ENCODE assay signal across 8 cellular contexts in genomic region chr5:39015743-39016586, GRCh38. TPM values are rescaled to one million over a fixed set of nuclear protein-coding genes. Genes with fewer than 3 reads are reported as not detected.
DNase-seq lines count a peak whose midpoint lies in the region; TF ChIP-seq lines count a peak whose summit lies in the region.

No MANE protein-coding gene starts in this region.

- H3K4me1 ChIP-seq in neutrophil (ENCODE audit: control insufficient read depth in 1 of 2, insufficient read depth in 1 of 2, low read depth in 1 of 2, low read length in 1 of 2), result peaks cover 0 to 10% of the 10 kb centered on the region in 2 experiments
- no peaks in the 10 kb centered on the region for H3K4me1 ChIP-seq in ovary (ENCODE audit: insufficient read depth)

- intact Hi-C loops in ovary (cut with DNase I), result loop anchor here in 1 of 4 donors (10.0 kb wide), 1 partner anchor 59 kb away; the partner anchor contains the start of gene RICTOR

- no peak for TF ChIP-seq EP300 in ovary (IDR thresholded peaks at IDR 0.05)

- peaks cover 10% of the 10 kb centered on the region for H3K9me3 ChIP-seq in neutrophil
- peaks cover 0 to 5% of the 10 kb centered on the region in 2 donors for H3K9me3 ChIP-seq in ovary

- no peak for TF ChIP-seq CTCF in BJ (IDR thresholded peaks at IDR 0.05; ENCODE audit: insufficient read depth, low read depth, low read length)
- TF ChIP-seq CTCF in epithelial cell of esophagus (IDR thresholded peaks at IDR 0.05; ENCODE audit: insufficient read depth, low read depth, low read length, missing control alignments), result no peak
- no peak for TF ChIP-seq CTCF in neutrophil (IDR thresholded peaks at IDR 0.05)
- TF ChIP-seq CTCF in ovary (IDR thresholded peaks at IDR 0.05), result no peak

- no peak for TF ChIP-seq POLR2A in ovary (IDR thresholded peaks at IDR 0.05)

- H3K27ac ChIP-seq in neutrophil (peak overlapping the region; percentile 46), ovary (no peak overlapping the region)

- peaks cover 1% of the 10 kb centered on the region; the same call in 1 of the 2 replicates for H3K36me3 ChIP-seq in BJ (ENCODE audit: control insufficient read depth, insufficient read depth, low read length)
- H3K36me3 ChIP-seq in neutrophil, result peaks cover 47% of the 10 kb centered on the region
- H3K36me3 ChIP-seq in ovary, result no peaks in the 10 kb centered on the region

- H3K27me3 ChIP-seq in BJ (ENCODE audit: control insufficient read depth, insufficient read depth, low read length) (no peaks in the 10 kb centered on the region), neutrophil (no peaks in the 10 kb centered on the region), ovary (no peaks in the 10 kb centered on the region)

- POLR2A ChIA-PET in BJ (lab: Charles Lee), result no interaction called here

- CTCF ChIA-PET in BJ (lab: Yijun Ruan, JAX), result interaction anchor here (1.6 to 1.7 kb wide), 2 partner anchors 13 to 65 kb away, joined by 4 read pairs; no protein-coding TSS in a partner anchor

- 60 to 61% (median 60%) methylated on average over 4 of the region's 4 CpGs for WGBS in ovary, 3 donors

- peak; percentile 75 for DNase-seq in BJ (ENCODE audit: low read depth)
- DNase-seq in NCI-H82 (lab: John Stamatoyannopoulos, UW), result peak; percentile 69
- peak; percentile 57 for DNase-seq in epithelial cell of esophagus (ENCODE audit: low read depth)
- no peak for DNase-seq in NCI-H526 treated with DMSO at 0.1 percent for 48 hours (lab: John Stamatoyannopoulos, UW)
- no peak for DNase-seq in NCI-H524 treated with DMSO at 0.1 percent for 48 hours (lab: John Stamatoyannopoulos, UW)
- no peak for DNase-seq in middle frontal gyrus (ENCODE audit: extremely low spot score, low spot score)
- no peak for DNase-seq in ovary

- H3K4me3 ChIP-seq in BJ (ENCODE audit: low read depth, low read length) (no peak overlapping the region), epithelial cell of esophagus (ENCODE audit: low read length) (no peak overlapping the region), neutrophil (ENCODE audit: low read depth in 1 of 2, low read length in 1 of 2) (no peak overlapping the region), ovary (no peak overlapping the region)

RNA-seq across cellular contexts. Expression of gene RICTOR, which starts 58.2 kb away (rescaled TPM):
- polyA plus RNA-seq in BJ (2011; rRNA removed) (6.3 and 11.9 TPM in 2 replicates), ovary (10 to 100 TPM in 1 of 2 donors, 1 to 10 TPM in 1; 6.7 to 14.0 TPM)
- polyA minus RNA-seq in BJ (2011; rRNA and poly(A)+ RNA removed), result 23.0 and 23.5 TPM in 2 replicates
- total RNA-seq in ovary, result 10 to 100 TPM; 36.3 to 55.1 (median 42.7) TPM

Comparison
In these comparisons a context has a peak if more than half of its experiments do, and no peak if none do; other contexts are left out.
1. DNase-seq: peak in BJ (single experiment), NCI-H82 (single experiment) and epithelial cell of esophagus (single experiment); none in NCI-H526 treated with DMSO at 0.1 percent for 48 hours (single experiment), NCI-H524 treated with DMSO at 0.1 percent for 48 hours (single experiment), middle frontal gyrus (single experiment) and ovary (0 of 5).